In genomic region chr12:76424941-76425340, GRCh38 we compare ENCODE assay signal across 23 cellular contexts.
"Had no signal": no experiment of that assay in that cellular context is flagged by ENCODE, and none has a peak within 500 bp of the region (broad histone marks: within the 10 kb centered on the region; RNA-seq: fewer than 3 reads in every experiment).

No MANE protein-coding gene starts in this region.

- FAIRE-seq: pancreas, small intestine had no signal

- H3K9me3 ChIP-seq: pancreas, prostate gland had no signal

- H3K36me3 ChIP-seq: left lung, lower lobe of right lung, pancreas, prostate gland, sigmoid colon, upper lobe of left lung, vagina had no signal

- H2AFZ ChIP-seq: hepatocyte had no signal

- H3K27me3 ChIP-seq: hepatocyte, left lung, pancreas, sigmoid colon, spleen, tibial nerve, upper lobe of left lung, vagina had no signal

- DNase-seq: kidney glomerular epithelial cell; left colon; left lung; lower lobe of right lung; mammary epithelial cell; mesenchymal stem cell; naive thymus-derived CD8-positive, alpha-beta T cell; nucleus accumbens; pancreas; posterior cingulate gyrus; retina; right cardiac atrium; sigmoid colon; small intestine; spleen; stimulated activated CD4-positive, alpha-beta T cell treated with anti-CD3 and anti-CD28 coated beads, Interleukin-4, amount 100 ng/mL, for 24 hours; stimulated activated naive CD4-positive, alpha-beta T cell; upper lobe of left lung had no signal

- ATAC-seq: left colon; left lung; lower lobe of right lung; naive thymus-derived CD8-positive, alpha-beta T cell; pancreas; right cardiac atrium; stimulated activated effector memory CD8-positive, alpha-beta T cell treated with anti-CD3 and anti-CD28 coated beads, Interleukin-12 subunit alpha, Interleukin-12 subunit beta, amount 100 ng/mL, for 72 hours had no signal

- H3K4me3 ChIP-seq: hepatocyte, left lung, lower lobe of right lung, pancreas, prostate gland, sigmoid colon, spleen, tibial nerve, upper lobe of left lung, vagina had no signal

- H3K27ac ChIP-seq: hepatocyte, left lung, lower lobe of right lung, pancreas, prostate gland, sigmoid colon, spleen, tibial nerve, upper lobe of left lung, vagina had no signal

- H3K4me1 ChIP-seq: left lung, lower lobe of right lung, prostate gland had no signal

- H3K4me2 ChIP-seq: hepatocyte had no signal
